Comparison of ENCODE assay signal across 10 cellular contexts in genomic region chr21:42911920-42912319, GRCh38. TPM values are rescaled to one million over a fixed set of nuclear protein-coding genes. Genes with fewer than 3 reads are reported as not detected.
"Had no signal": no experiment of that assay in that cellular context is flagged by ENCODE, and none has a peak within 500 bp of the region (broad histone marks: within the 10 kb centered on the region; RNA-seq: fewer than 3 reads in every experiment).

No MANE protein-coding gene starts in this region.

RNA-seq across cellular contexts. Expression of gene ERVH48-1, which starts 13.5 kb away (rescaled TPM):
- total RNA-seq: activated CD8-positive, alpha-beta memory T cell treated with anti-CD3 and anti-CD28 coated beads for 36 hours; activated CD8-positive, alpha-beta memory T cell treated with anti-CD3 and anti-CD28 coated beads, Interleukin-2, amount 10 ng/mL, durations not matched to agents 7 days and 5 days; ascending aorta; breast epithelium; cardiac septum; dorsolateral prefrontal cortex; esophagus muscularis mucosa; foreskin keratinocyte; gastrocnemius medialis; heart left ventricle had no signal
